1 cellular context compared by ENCODE assay signal in the genomic region with DNA sequence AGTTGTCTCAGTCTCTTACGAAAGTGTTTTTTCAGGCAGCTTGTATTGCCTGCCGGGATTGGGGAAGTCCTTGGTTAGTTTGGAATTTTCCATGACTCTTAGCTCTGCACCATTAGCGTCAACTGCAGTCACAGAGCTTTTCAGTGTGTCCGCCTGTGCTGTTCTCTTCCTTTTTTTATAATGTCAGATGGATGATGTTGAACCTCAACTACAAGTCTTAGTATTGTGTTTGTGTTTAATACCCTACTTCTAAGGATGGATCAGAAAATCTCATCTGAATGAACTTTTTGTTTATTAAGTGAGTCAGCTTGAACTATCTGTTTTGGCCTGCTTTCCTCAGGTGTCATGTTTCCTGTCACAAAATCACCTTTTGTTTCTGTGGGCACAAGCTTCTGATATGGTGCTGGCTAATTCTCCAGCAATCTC.
A peak's percentile ranks its signal among the peaks of the same experiment; 100 is the strongest.
TF ChIP-seq lines count a peak whose summit lies in the region.

No MANE protein-coding gene starts in this region.

TF ChIP-seq in HepG2, 621 proteins besides CTCF, POLR2A, EP300 and RAD21 (continued from another document):
- no peak for TF ChIP-seq ZSCAN21 (CRISPR knock-in tag; IDR thresholded peaks at IDR 0.05; ENCODE audit: borderline replicate concordance)
- no peak for TF ChIP-seq ZNF569 (CRISPR knock-in tag; IDR thresholded peaks at IDR 0.05; ENCODE audit: borderline replicate concordance)
- TF ChIP-seq FOSL2 (CRISPR knock-in tag; IDR thresholded peaks at IDR 0.05): peak; percentile 80
- TF ChIP-seq, protein P1, sequence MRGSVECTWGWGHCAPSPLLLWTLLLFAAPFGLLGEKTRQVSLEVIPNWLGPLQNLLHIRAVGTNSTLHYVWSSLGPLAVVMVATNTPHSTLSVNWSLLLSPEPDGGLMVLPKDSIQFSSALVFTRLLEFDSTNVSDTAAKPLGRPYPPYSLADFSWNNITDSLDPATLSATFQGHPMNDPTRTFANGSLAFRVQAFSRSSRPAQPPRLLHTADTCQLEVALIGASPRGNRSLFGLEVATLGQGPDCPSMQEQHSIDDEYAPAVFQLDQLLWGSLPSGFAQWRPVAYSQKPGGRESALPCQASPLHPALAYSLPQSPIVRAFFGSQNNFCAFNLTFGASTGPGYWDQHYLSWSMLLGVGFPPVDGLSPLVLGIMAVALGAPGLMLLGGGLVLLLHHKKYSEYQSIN (CRISPR knock-in tag; IDR thresholded peaks at IDR 0.05; ENCODE audit: borderline replicate concordance): no peak
- TF ChIP-seq, protein P2, sequence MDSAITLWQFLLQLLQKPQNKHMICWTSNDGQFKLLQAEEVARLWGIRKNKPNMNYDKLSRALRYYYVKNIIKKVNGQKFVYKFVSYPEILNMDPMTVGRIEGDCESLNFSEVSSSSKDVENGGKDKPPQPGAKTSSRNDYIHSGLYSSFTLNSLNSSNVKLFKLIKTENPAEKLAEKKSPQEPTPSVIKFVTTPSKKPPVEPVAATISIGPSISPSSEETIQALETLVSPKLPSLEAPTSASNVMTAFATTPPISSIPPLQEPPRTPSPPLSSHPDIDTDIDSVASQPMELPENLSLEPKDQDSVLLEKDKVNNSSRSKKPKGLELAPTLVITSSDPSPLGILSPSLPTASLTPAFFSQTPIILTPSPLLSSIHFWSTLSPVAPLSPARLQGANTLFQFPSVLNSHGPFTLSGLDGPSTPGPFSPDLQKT (CRISPR knock-in tag; IDR thresholded peaks at IDR 0.05; ENCODE audit: borderline replicate concordance): no peak
- TF ChIP-seq KDM2A (CRISPR knock-in tag; IDR thresholded peaks at IDR 0.05; ENCODE audit: borderline replicate concordance, low read depth): no peak
- TF ChIP-seq NFRKB (IDR thresholded peaks at IDR 0.05): no peak
- TF ChIP-seq, protein P3, sequence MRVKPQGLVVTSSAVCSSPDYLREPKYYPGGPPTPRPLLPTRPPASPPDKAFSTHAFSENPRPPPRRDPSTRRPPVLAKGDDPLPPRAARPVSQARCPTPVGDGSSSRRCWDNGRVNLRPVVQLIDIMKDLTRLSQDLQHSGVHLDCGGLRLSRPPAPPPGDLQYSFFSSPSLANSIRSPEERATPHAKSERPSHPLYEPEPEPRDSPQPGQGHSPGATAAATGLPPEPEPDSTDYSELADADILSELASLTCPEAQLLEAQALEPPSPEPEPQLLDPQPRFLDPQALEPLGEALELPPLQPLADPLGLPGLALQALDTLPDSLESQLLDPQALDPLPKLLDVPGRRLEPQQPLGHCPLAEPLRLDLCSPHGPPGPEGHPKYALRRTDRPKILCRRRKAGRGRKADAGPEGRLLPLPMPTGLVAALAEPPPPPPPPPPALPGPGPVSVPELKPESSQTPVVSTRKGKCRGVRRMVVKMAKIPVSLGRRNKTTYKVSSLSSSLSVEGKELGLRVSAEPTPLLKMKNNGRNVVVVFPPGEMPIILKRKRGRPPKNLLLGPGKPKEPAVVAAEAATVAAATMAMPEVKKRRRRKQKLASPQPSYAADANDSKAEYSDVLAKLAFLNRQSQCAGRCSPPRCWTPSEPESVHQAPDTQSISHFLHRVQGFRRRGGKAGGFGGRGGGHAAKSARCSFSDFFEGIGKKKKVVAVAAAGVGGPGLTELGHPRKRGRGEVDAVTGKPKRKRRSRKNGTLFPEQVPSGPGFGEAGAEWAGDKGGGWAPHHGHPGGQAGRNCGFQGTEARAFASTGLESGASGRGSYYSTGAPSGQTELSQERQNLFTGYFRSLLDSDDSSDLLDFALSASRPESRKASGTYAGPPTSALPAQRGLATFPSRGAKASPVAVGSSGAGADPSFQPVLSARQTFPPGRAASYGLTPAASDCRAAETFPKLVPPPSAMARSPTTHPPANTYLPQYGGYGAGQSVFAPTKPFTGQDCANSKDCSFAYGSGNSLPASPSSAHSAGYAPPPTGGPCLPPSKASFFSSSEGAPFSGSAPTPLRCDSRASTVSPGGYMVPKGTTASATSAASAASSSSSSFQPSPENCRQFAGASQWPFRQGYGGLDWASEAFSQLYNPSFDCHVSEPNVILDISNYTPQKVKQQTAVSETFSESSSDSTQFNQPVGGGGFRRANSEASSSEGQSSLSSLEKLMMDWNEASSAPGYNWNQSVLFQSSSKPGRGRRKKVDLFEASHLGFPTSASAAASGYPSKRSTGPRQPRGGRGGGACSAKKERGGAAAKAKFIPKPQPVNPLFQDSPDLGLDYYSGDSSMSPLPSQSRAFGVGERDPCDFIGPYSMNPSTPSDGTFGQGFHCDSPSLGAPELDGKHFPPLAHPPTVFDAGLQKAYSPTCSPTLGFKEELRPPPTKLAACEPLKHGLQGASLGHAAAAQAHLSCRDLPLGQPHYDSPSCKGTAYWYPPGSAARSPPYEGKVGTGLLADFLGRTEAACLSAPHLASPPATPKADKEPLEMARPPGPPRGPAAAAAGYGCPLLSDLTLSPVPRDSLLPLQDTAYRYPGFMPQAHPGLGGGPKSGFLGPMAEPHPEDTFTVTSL (CRISPR knock-in tag; IDR thresholded peaks at IDR 0.05; ENCODE audit: borderline replicate concordance): peak; percentile 56; the same call in 1 of the 2 replicates
- no peak for TF ChIP-seq ZNF768 (CRISPR knock-in tag; IDR thresholded peaks at IDR 0.05)
- TF ChIP-seq, protein P4, sequence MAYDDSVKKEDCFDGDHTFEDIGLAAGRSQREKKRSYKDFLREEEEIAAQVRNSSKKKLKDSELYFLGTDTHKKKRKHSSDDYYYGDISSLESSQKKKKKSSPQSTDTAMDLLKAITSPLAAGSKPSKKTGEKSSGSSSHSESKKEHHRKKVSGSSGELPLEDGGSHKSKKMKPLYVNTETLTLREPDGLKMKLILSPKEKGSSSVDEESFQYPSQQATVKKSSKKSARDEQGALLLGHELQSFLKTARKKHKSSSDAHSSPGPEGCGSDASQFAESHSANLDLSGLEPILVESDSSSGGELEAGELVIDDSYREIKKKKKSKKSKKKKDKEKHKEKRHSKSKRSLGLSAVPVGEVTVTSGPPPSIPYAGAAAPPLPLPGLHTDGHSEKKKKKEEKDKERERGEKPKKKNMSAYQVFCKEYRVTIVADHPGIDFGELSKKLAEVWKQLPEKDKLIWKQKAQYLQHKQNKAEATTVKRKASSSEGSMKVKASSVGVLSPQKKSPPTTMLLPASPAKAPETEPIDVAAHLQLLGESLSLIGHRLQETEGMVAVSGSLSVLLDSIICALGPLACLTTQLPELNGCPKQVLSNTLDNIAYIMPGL (CRISPR knock-in tag; IDR thresholded peaks at IDR 0.05; ENCODE audit: borderline replicate concordance in 1 of 2, low read depth in 1 of 2): 0 out of 4 replicates have a peak, but pooled peaks of 1 of the 2 experiments have one; percentile 16
- TF ChIP-seq JARID2 (CRISPR knock-in tag; IDR thresholded peaks at IDR 0.05; ENCODE audit: insufficient replicate concordance): no peak
- TF ChIP-seq POGZ (CRISPR knock-in tag; IDR thresholded peaks at IDR 0.05): peak; percentile 23; the same call in 1 of the 2 replicates
- TF ChIP-seq AGO2 (optimal IDR thresholded peaks at IDR 0.05; ENCODE audit: low read depth, low read length): no peak
- TF ChIP-seq TBX3 (IDR thresholded peaks at IDR 0.05; ENCODE audit: borderline replicate concordance): no peak
- no peak; the same call in 1 of the 2 replicates for TF ChIP-seq THAP11 (CRISPR knock-in tag; IDR thresholded peaks at IDR 0.05)
- peak; percentile 27; the same call in 1 of the 2 replicates for TF ChIP-seq FOXK1 (CRISPR knock-in tag; IDR thresholded peaks at IDR 0.05; ENCODE audit: borderline replicate concordance, low read depth)
- TF ChIP-seq, protein P5, sequence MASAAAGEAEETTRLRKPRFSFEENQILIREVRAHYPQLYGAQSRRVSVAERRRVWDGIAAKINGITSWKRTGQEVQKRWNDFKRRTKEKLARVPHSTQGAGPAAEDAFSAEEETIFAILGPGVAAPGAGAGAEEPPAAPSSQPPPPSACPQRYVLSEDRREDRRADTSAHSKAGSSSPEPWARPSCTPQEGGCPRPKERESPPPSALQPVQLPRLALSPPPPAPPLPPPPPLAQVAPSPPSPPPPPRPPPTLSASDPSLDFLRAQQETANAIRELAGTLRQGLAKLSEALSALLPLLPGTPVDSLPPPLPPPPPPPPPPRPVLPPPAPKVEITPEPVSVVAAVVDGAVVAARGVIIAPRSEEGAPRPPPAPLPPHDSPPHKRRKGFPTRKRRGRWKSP (CRISPR knock-in tag; IDR thresholded peaks at IDR 0.05): no peak
- no peak for TF ChIP-seq SUZ12 (IDR thresholded peaks at IDR 0.05; ENCODE audit: low read depth, low read length)
- TF ChIP-seq KDM5A (IDR thresholded peaks at IDR 0.05; ENCODE audit: borderline replicate concordance, low read length): no peak
- TF ChIP-seq RBM22 (optimal IDR thresholded peaks at IDR 0.05; ENCODE audit: low read length): no peak
